ENCODE assay signal across 21 cellular contexts in genomic region chr2:62662548-62662947, GRCh38. TPM values are rescaled to one million over a fixed set of nuclear protein-coding genes. Genes with fewer than 3 reads are reported as not detected.
DNase-seq lines count a peak whose midpoint lies in the region; ATAC-seq lines count a peak whose summit lies in the region.
"Had no signal": no experiment of that assay in that cellular context is flagged by ENCODE, and none has a peak within 500 bp of the region (broad histone marks: within the 10 kb centered on the region; RNA-seq: fewer than 3 reads in every experiment).

No MANE protein-coding gene starts in this region.

- no peaks in the 10 kb centered on the region for H3K36me3 Mint-ChIP-seq in CD4-positive, alpha-beta memory T cell
- H3K36me3 Mint-ChIP-seq: CD14-positive monocyte, memory B cell had no signal

- intact Hi-C loops in CD4-positive, alpha-beta memory T cell (cut with micrococcal nuclease): no loop called here

- H3K4me3 ChIP-seq in SK-N-MC (peak overlapping the region; percentile 38; the same call in 1 of the 2 replicates), stomach smooth muscle (ENCODE audit: low read length in 2 of 2) (peak overlapping the region in 1 of 2 donors; percentile 23)
- H3K4me3 ChIP-seq in CD4-positive, alpha-beta memory T cell (ENCODE audit: low read length in 2 of 2): no peak overlapping the region

- H3K4me1 ChIP-seq in stomach smooth muscle (ENCODE audit: control insufficient read depth, insufficient read depth, low read length): peaks cover 35% of the 10 kb centered on the region
- no peaks in the 10 kb centered on the region for H3K4me1 ChIP-seq in CD4-positive, alpha-beta memory T cell (ENCODE audit: insufficient read depth, low read length)

- H3K9me3 Mint-ChIP-seq in CD4-positive, alpha-beta memory T cell: no peaks in the 10 kb centered on the region
- H3K9me3 Mint-ChIP-seq: CD14-positive monocyte; memory B cell; stimulated activated naive CD8-positive, alpha-beta T cell treated with anti-CD3 and anti-CD28 coated beads, Interleukin-15, amount 100 ng/mL, for 72 hours had no signal

- POLR2A ChIA-PET in CD4-positive, alpha-beta memory T cell (lab: Charles Lee; ENCODE audit: partially characterized antibody): no interaction called here

- H3K4me1 Mint-ChIP-seq in CD4-positive, alpha-beta memory T cell: peaks cover 0 to 4% (median 3%) of the 10 kb centered on the region in 4 donors
- H3K4me1 Mint-ChIP-seq: stimulated activated naive CD8-positive, alpha-beta T cell treated with anti-CD3 and anti-CD28 coated beads, Interleukin-15, amount 100 ng/mL, for 72 hours had no signal

- CTCF ChIA-PET in CD4-positive, alpha-beta memory T cell (lab: Charles Lee; ENCODE audit: partially characterized antibody): interaction anchor here (1.3 kb wide), 1 partner anchor 101 kb away, joined by 3 read pairs; no protein-coding TSS in a partner anchor

- no peaks in the 10 kb centered on the region for H3K27me3 ChIP-seq in stomach smooth muscle (ENCODE audit: control insufficient read depth in 1 of 2, insufficient read depth in 2 of 2, low read length in 2 of 2)
- no peaks in the 10 kb centered on the region for H3K27me3 ChIP-seq in CD4-positive, alpha-beta memory T cell (ENCODE audit: insufficient read depth, low read length)

- no peaks in the 10 kb centered on the region for H3K36me3 ChIP-seq in SK-N-MC (ENCODE audit: insufficient read depth, low read length)
- H3K36me3 ChIP-seq in stomach smooth muscle (ENCODE audit: control insufficient read depth in 2 of 2, insufficient read depth in 2 of 2, low read length in 2 of 2): no peaks in the 10 kb centered on the region
- H3K36me3 ChIP-seq in CD4-positive, alpha-beta memory T cell (ENCODE audit: insufficient read depth, low read length): no peaks in the 10 kb centered on the region

- H3K9me3 ChIP-seq in SK-N-MC (ENCODE audit: low read depth, low read length) (no peaks in the 10 kb centered on the region), stomach smooth muscle (ENCODE audit: control insufficient read depth in 2 of 2, low read length in 2 of 2) (no peaks in the 10 kb centered on the region)
- no peaks in the 10 kb centered on the region for H3K9me3 ChIP-seq in CD4-positive, alpha-beta memory T cell (ENCODE audit: control insufficient read depth in 1 of 2, low read length in 2 of 2)

- no peak overlapping the region for H3K27ac Mint-ChIP-seq in CD4-positive, alpha-beta memory T cell
- H3K27ac Mint-ChIP-seq: memory B cell; stimulated activated naive CD8-positive, alpha-beta T cell treated with anti-CD3 and anti-CD28 coated beads, Interleukin-15, amount 100 ng/mL, for 72 hours had no signal

- DNase-seq in DMS 273 (lab: John Stamatoyannopoulos, UW; ENCODE audit: unreplicated experiment) (peak; percentile 63), DMS 273 treated with DMSO at 0.1 percent for 48 hours (lab: John Stamatoyannopoulos, UW) (no peak), SK-N-MC (ENCODE audit: low read depth, low spot score) (no peak), left lobe of liver (ENCODE audit: low spot score) (no peak), Kasumi-1 (lab: John Stamatoyannopoulos, UW) (no peak), NCI-H526 treated with DMSO at 0.1 percent for 48 hours (lab: John Stamatoyannopoulos, UW) (no peak)
- DNase-seq in CD4-positive, alpha-beta memory T cell: no peak
- DNase-seq: activated naive CD4-positive, alpha-beta T cell treated with anti-CD3 and anti-CD28 coated beads, Interleukin-2, amount 50 U/mL, for 16 hours; foreskin fibroblast; HCEC 1CT; KG1; NCI-H1694; NCI-H526; occipital lobe; small intestine; stimulated activated naive CD8-positive, alpha-beta T cell treated with anti-CD3 and anti-CD28 coated beads, Interleukin-15, amount 100 ng/mL, for 72 hours had no signal

- H3K9ac ChIP-seq in SK-N-MC (ENCODE audit: insufficient read length): no peak overlapping the region
- no peak overlapping the region for H3K9ac ChIP-seq in stomach smooth muscle (ENCODE audit: low read length in 2 of 2)

- no peak overlapping the region for H3K4me3 Mint-ChIP-seq in CD4-positive, alpha-beta memory T cell
- H3K4me3 Mint-ChIP-seq: CD14-positive monocyte; memory B cell; stimulated activated naive CD8-positive, alpha-beta T cell treated with anti-CD3 and anti-CD28 coated beads, Interleukin-15, amount 100 ng/mL, for 72 hours had no signal

- H3K27ac ChIP-seq in SK-N-MC: peak overlapping the region; percentile 95
- peak overlapping the region; percentile 66 for H3K27ac ChIP-seq in stomach smooth muscle (ENCODE audit: low read length)
- no peak overlapping the region for H3K27ac ChIP-seq in CD4-positive, alpha-beta memory T cell (ENCODE audit: low read depth, low read length)
- H3K27ac ChIP-seq: 22Rv1, RWPE1 had no signal

- H3K27me3 Mint-ChIP-seq in CD4-positive, alpha-beta memory T cell: peaks cover 3 to 9% of the 10 kb centered on the region in 2 donors
- H3K27me3 Mint-ChIP-seq: stimulated activated naive CD8-positive, alpha-beta T cell treated with anti-CD3 and anti-CD28 coated beads, Interleukin-15, amount 100 ng/mL, for 72 hours had no signal

- peak; percentile 25 for ATAC-seq in left lobe of liver
- ATAC-seq: stimulated activated naive CD8-positive, alpha-beta T cell treated with anti-CD3 and anti-CD28 coated beads, Interleukin-15, amount 100 ng/mL, for 72 hours had no signal

RNA-seq across cellular contexts. Expression of gene EHBP1, which starts 43.0 kb away (rescaled TPM):
- 50.0 TPM for total RNA-seq in left lobe of liver
- 10 to 100 TPM; 26.8 to 31.9 TPM for total RNA-seq in CD4-positive, alpha-beta memory T cell
- 10 to 100 TPM in 1 of 2 donors, 1 to 10 TPM in 1; 9.2 to 15.2 TPM for polyA plus RNA-seq in CD4-positive, alpha-beta memory T cell
